17 cellular contexts compared by ENCODE assay signal in genomic region chr1:33814166-33814565, GRCh38. TPM values are rescaled to one million over a fixed set of nuclear protein-coding genes. Genes with fewer than 3 reads are reported as not detected.
A peak's percentile ranks its signal among the peaks of the same experiment; 100 is the strongest.
DNase-seq lines count a peak whose midpoint lies in the region; ATAC-seq, FAIRE-seq and TF ChIP-seq lines count a peak whose summit lies in the region.
"Had no signal": no experiment of that assay in that cellular context is flagged by ENCODE, and none has a peak within 500 bp of the region (broad histone marks: within the 10 kb centered on the region; RNA-seq: fewer than 3 reads in every experiment).

No MANE protein-coding gene starts in this region.

- H3K36me3 ChIP-seq in RWPE2 (ENCODE audit: low read depth), result no peaks in the 10 kb centered on the region

- H3K27me3 ChIP-seq in RWPE2 (ENCODE audit: insufficient read depth, poor library complexity, severe bottlenecking) (peaks cover 4% of the 10 kb centered on the region), foreskin keratinocyte (no peaks in the 10 kb centered on the region)

- TF ChIP-seq POLR2A in H54 (IDR thresholded peaks at IDR 0.05; ENCODE audit: low read depth, low read length), result no peak

- H3K4me1 ChIP-seq in RWPE2 (ENCODE audit: insufficient read depth, poor library complexity, severe bottlenecking), result peaks cover 3% of the 10 kb centered on the region
- H3K4me1 ChIP-seq in foreskin keratinocyte, result no peaks in the 10 kb centered on the region

- ATAC-seq in RWPE2 (ENCODE audit: low read depth) (peak; percentile 45; the same call in 1 of the 3 replicates), foreskin keratinocyte (peak; percentile 50), HG02885 (IDR thresholded peaks at IDR 0.05; ENCODE audit: poor library complexity, unreplicated experiment) (no peak), HG03045 (IDR thresholded peaks at IDR 0.05; ENCODE audit: unreplicated experiment) (no peak)
- ATAC-seq: HCT116, HepG2 had no signal

- no peak overlapping the region for H3K27ac ChIP-seq in RWPE2 (ENCODE audit: poor library complexity, severe bottlenecking)
- no peak overlapping the region for H3K27ac ChIP-seq in foreskin keratinocyte
- H3K27ac ChIP-seq: C4-2B had no signal

- no peaks in the 10 kb centered on the region for H3K9me3 ChIP-seq in RWPE2 (ENCODE audit: severe bottlenecking)

- DNase-seq in AG08395 (ENCODE audit: low spot score), result peak; percentile 13
- peak; percentile 33 for DNase-seq in H54 (ENCODE audit: insufficient read length, low spot score)
- DNase-seq in RWPE2 (ENCODE audit: low spot score), result no peak
- DNase-seq in foreskin keratinocyte, result no peak
- DNase-seq in activated T-cell treated with anti-CD3 and anti-CD28 coated beads, Interleukin-2, amount 50 U/mL, for 48 hours, result no peak
- DNase-seq in T-helper 2 cell, result no peak
- DNase-seq: DMS153, KG1, NCI-H1048, NCI-H2081 treated with DMSO at 0.1 percent for 48 hours, NCI-H524 had no signal

- TF ChIP-seq CTCF in RWPE2 (IDR thresholded peaks at IDR 0.05; ENCODE audit: poor library complexity, severe bottlenecking) (no peak), foreskin keratinocyte (conservative IDR thresholded peaks at IDR 0.05) (no peak)

- no peak overlapping the region for H3K4me3 ChIP-seq in RWPE2 (ENCODE audit: severe bottlenecking)

- FAIRE-seq in H54 (lab: Jason Lieb, UNC), result peak; percentile 84
- FAIRE-seq: A204.1, HepG2 had no signal

RNA-seq across cellular contexts. Expression of gene HMGB4, which starts 49.7 kb away (rescaled TPM):
- total RNA-seq in foreskin keratinocyte, result not detected in 2 replicates
- polyA plus RNA-seq in foreskin keratinocyte, result not detected in 2 replicates
- total RNA-seq: HepG2 had no signal
- polyA plus RNA-seq: HepG2 had no signal

Comparison
In these comparisons a context has a peak if more than half of its experiments do, and no peak if none do; other contexts are left out.
1. DNase-seq: peak in AG08395 (single experiment) and H54 (single experiment); none in RWPE2 (single experiment), foreskin keratinocyte (0 of 2), activated T-cell treated with anti-CD3 and anti-CD28 coated beads, Interleukin-2, amount 50 U/mL, for 48 hours (0 of 2) and T-helper 2 cell (0 of 5).
2. ATAC-seq: peak in RWPE2 (single experiment) and foreskin keratinocyte (single experiment); none in HG02885 (single experiment) and HG03045 (single experiment).